In the genomic region with DNA sequence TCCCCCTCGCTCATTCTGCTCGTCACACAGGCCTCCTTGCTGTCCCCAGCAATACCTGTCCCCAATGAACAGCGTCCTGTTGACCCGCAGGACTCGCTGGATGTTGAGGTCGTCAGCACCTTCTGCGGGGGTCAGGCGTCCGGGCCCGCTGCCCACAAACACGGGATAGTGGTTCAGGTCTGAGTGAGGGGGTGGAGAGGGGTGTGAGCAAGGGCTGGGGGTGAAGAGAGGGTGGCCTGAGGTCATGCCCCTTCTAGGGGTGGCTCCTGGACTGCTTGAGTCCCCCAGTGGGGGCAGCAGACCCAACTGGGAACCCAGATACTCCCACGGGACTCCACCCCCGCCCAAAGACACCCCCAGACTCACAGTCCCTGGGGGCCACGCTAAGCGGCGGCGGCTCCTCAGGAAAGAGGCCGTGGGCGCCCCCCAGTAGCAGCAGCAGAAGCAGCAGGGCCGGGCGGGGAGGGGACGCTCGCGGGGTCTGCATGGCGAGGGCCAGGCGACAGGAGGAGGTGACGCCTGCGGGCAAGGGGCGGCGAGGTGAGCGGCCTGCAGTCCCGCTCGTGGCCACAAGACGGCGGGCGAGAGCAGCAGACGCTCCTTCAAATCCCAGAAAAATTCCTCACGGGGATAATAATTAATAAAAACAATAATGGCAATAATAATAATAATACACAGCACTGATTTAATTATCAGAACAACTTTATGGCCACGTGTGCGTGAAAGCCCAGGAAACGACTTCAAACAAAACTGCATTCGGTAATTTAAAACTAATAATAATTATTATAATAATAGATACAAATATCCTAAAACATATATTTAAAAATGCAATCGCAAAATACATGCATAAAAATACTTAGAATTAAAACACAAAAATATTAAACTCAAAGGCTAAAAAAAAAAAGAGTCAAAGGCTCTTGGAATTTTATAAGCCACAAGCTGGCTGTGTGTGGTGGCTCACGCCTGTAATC, we compare ENCODE assay signal across 9 cellular contexts. TPM values are rescaled to one million over a fixed set of nuclear protein-coding genes. Genes with fewer than 3 reads are reported as not detected.
DNase-seq lines count a peak whose midpoint lies in the region; ATAC-seq and TF ChIP-seq lines count a peak whose summit lies in the region.
"Had no signal": no experiment of that assay in that cellular context is flagged by ENCODE, and none has a peak within 500 bp of the region (broad histone marks: within the 10 kb centered on the region; RNA-seq: fewer than 3 reads in every experiment).

No MANE protein-coding gene starts in this region.

- no peaks in the 10 kb centered on the region for H3K79me2 ChIP-seq in GM23338 (replicated peaks; ENCODE audit: insufficient read depth)

- no peak overlapping the region for H3K4me3 Mint-ChIP-seq in GM23338
- H3K4me3 Mint-ChIP-seq in activated CD8-positive, alpha-beta T cell treated with anti-CD3 and anti-CD28 coated beads for 36 hours = no peak overlapping the region
- no peak overlapping the region for H3K4me3 Mint-ChIP-seq in glutamatergic neuron (ENCODE audit: unreplicated experiment)
- H3K4me3 Mint-ChIP-seq: stimulated activated naive CD8-positive, alpha-beta T cell treated with anti-CD3 and anti-CD28 coated beads, Interleukin-15, Interleukin-2, amounts not matched to agents 100 ng/mL and 50 ng/mL, for 24 hours had no signal

- H3K4me2 ChIP-seq in BLaER1 treated with 17β-estradiol and CSF1 and Interleukin-3, amounts not matched to agents 10 nM and 100 nM = peak overlapping the region in 10 of 11 experiments; percentile 10 to 93 (median 47); a peak in 15 of 22 replicates
- peak overlapping the region; percentile 60; the same call in 1 of the 2 replicates for H3K4me2 ChIP-seq in GM23338

- H3K4me1 Mint-ChIP-seq in GM23338 (peaks cover 7% of the 10 kb centered on the region; the same call in 2 of the 3 replicates), glutamatergic neuron (ENCODE audit: low read depth, unreplicated experiment) (no peaks in the 10 kb centered on the region)
- H3K4me1 Mint-ChIP-seq in activated CD8-positive, alpha-beta T cell treated with anti-CD3 and anti-CD28 coated beads for 36 hours (ENCODE audit: low read depth) = no peaks in the 10 kb centered on the region

- intact Hi-C loops in activated CD8-positive, alpha-beta T cell treated with anti-CD3 and anti-CD28 coated beads for 36 hours (cut with micrococcal nuclease) = no loop called here

- peaks cover 9% of the 10 kb centered on the region; the same call in 1 of the 2 replicates for H3F3A ChIP-seq in GM23338 (replicated peaks; ENCODE audit: low read depth)

- peaks cover 10 to 70% (median 35%) of the 10 kb centered on the region in 10 experiments for H3K4me1 ChIP-seq in BLaER1 treated with 17β-estradiol and CSF1 and Interleukin-3, amounts not matched to agents 10 nM and 100 nM
- H3K4me1 ChIP-seq in GM23338 (ENCODE audit: insufficient read depth) = no peaks in the 10 kb centered on the region; the same call in 1 of the 2 replicates

- POLR2A ChIA-PET in activated CD8-positive, alpha-beta T cell treated with anti-CD3 and anti-CD28 coated beads for 36 hours (lab: Charles Lee) = no interaction called here

- peak; percentile 32 for ATAC-seq in GM23338
- ATAC-seq in activated CD8-positive, alpha-beta T cell treated with anti-CD3 and anti-CD28 coated beads for 36 hours = peak; percentile 60
- no peak for ATAC-seq in HG03196 (IDR thresholded peaks at IDR 0.05; ENCODE audit: unreplicated experiment)

- peaks cover 0 to 21% (median 0%) of the 10 kb centered on the region in 11 experiments; a peak in 3 of 22 replicates for H3K36me3 ChIP-seq in BLaER1 treated with 17β-estradiol and CSF1 and Interleukin-3, amounts not matched to agents 10 nM and 100 nM
- H3K36me3 ChIP-seq in GM23338 (ENCODE audit: insufficient read depth) = no peaks in the 10 kb centered on the region

- no peak overlapping the region for H2AFZ ChIP-seq in GM23338

- CTCF ChIA-PET in activated CD8-positive, alpha-beta T cell treated with anti-CD3 and anti-CD28 coated beads for 36 hours (lab: Charles Lee) = interaction anchor here (0.6 to 2.0 kb wide), 13 partner anchors 9 to 217 kb away, joined by 3 to 8 read pairs (median 4); a partner anchor contains a TSS

- H4K20me1 ChIP-seq in BLaER1 treated with 17β-estradiol and CSF1 and Interleukin-3, amounts not matched to agents 10 nM and 100 nM = no peaks in the 10 kb centered on the region
- peaks cover 13% of the 10 kb centered on the region; the same call in 1 of the 2 replicates for H4K20me1 ChIP-seq in GM23338 (replicated peaks; ENCODE audit: insufficient read depth)

- H3K27me3 Mint-ChIP-seq in GM23338 (ENCODE audit: insufficient read depth, low read depth, poor library complexity) (peaks cover 18% of the 10 kb centered on the region), glutamatergic neuron (ENCODE audit: unreplicated experiment) (peaks cover 10% of the 10 kb centered on the region)
- H3K27me3 Mint-ChIP-seq in activated CD8-positive, alpha-beta T cell treated with anti-CD3 and anti-CD28 coated beads for 36 hours = peaks cover 2% of the 10 kb centered on the region
- H3K27me3 Mint-ChIP-seq: stimulated activated naive CD8-positive, alpha-beta T cell treated with anti-CD3 and anti-CD28 coated beads, Interleukin-15, Interleukin-2, amounts not matched to agents 100 ng/mL and 50 ng/mL, for 24 hours had no signal

- H3K27ac ChIP-seq in BLaER1 treated with 17β-estradiol and CSF1 and Interleukin-3, amounts not matched to agents 10 nM and 100 nM = peak overlapping the region in 4 of 11 experiments; percentile 42 to 58 (median 48); a peak in 4 of 22 replicates
- no peak overlapping the region for H3K27ac ChIP-seq in GM23338 (ENCODE audit: low read depth)

- TF ChIP-seq CTCF in GM23338 (conservative IDR thresholded peaks at IDR 0.05; ENCODE audit: low read depth in 2 of 2) (peak; percentile 82 to 85), glutamatergic neuron (IDR thresholded peaks at IDR 0.05; ENCODE audit: partially characterized antibody, unreplicated experiment) (peak; percentile 100)
- TF ChIP-seq CTCF in activated CD8-positive, alpha-beta T cell treated with anti-CD3 and anti-CD28 coated beads for 36 hours (IDR thresholded peaks at IDR 0.05) = peak; percentile 100

- peak overlapping the region in 4 of 11 experiments; percentile 54 to 73 (median 64); a peak in 7 of 22 replicates for H3K9ac ChIP-seq in BLaER1 treated with 17β-estradiol and CSF1 and Interleukin-3, amounts not matched to agents 10 nM and 100 nM

- H3K9me3 ChIP-seq in BLaER1 treated with 17β-estradiol and CSF1 and Interleukin-3, amounts not matched to agents 10 nM and 100 nM (replicated peaks in 1 of 11) = no peaks in the 10 kb centered on the region

- H3K9me3 Mint-ChIP-seq in GM23338 = no peaks in the 10 kb centered on the region
- H3K9me3 Mint-ChIP-seq in activated CD8-positive, alpha-beta T cell treated with anti-CD3 and anti-CD28 coated beads for 36 hours = no peaks in the 10 kb centered on the region
- H3K9me3 Mint-ChIP-seq in glutamatergic neuron (ENCODE audit: unreplicated experiment) = peaks cover 14% of the 10 kb centered on the region
- H3K9me3 Mint-ChIP-seq: stimulated activated naive CD8-positive, alpha-beta T cell treated with anti-CD3 and anti-CD28 coated beads, Interleukin-15, Interleukin-2, amounts not matched to agents 100 ng/mL and 50 ng/mL, for 24 hours had no signal

- H3K27ac Mint-ChIP-seq in GM23338 (no peak overlapping the region), glutamatergic neuron (ENCODE audit: unreplicated experiment) (no peak overlapping the region)
- no peak overlapping the region for H3K27ac Mint-ChIP-seq in activated CD8-positive, alpha-beta T cell treated with anti-CD3 and anti-CD28 coated beads for 36 hours
- H3K27ac Mint-ChIP-seq: stimulated activated naive CD8-positive, alpha-beta T cell treated with anti-CD3 and anti-CD28 coated beads, Interleukin-15, Interleukin-2, amounts not matched to agents 100 ng/mL and 50 ng/mL, for 24 hours had no signal

- no peaks in the 10 kb centered on the region for H3K27me3 ChIP-seq in BLaER1 treated with 17β-estradiol and CSF1 and Interleukin-3, amounts not matched to agents 10 nM and 100 nM
- H3K27me3 ChIP-seq in GM23338 (ENCODE audit: insufficient read depth) = no peaks in the 10 kb centered on the region

- H3K4me3 ChIP-seq in BLaER1 treated with 17β-estradiol and CSF1 and Interleukin-3, amounts not matched to agents 10 nM and 100 nM = peak overlapping the region in 3 of 10 experiments; percentile 36 to 55 (median 42); a peak in 6 of 20 replicates
- peak overlapping the region; percentile 30; the same call in 1 of the 2 replicates for H3K4me3 ChIP-seq in GM23338

- peaks cover 22% of the 10 kb centered on the region for H3K36me3 Mint-ChIP-seq in GM23338 (ENCODE audit: low read depth)
- no peaks in the 10 kb centered on the region for H3K36me3 Mint-ChIP-seq in activated CD8-positive, alpha-beta T cell treated with anti-CD3 and anti-CD28 coated beads for 36 hours (ENCODE audit: low read depth)
- peaks cover 10% of the 10 kb centered on the region for H3K36me3 Mint-ChIP-seq in glutamatergic neuron (ENCODE audit: unreplicated experiment)

- no peaks in the 10 kb centered on the region for H3K9me2 ChIP-seq in GM23338 (ENCODE audit: insufficient read depth)

- DNase-seq in GM23338 (ENCODE audit: low spot score) = peak; percentile 67
- DNase-seq in activated CD8-positive, alpha-beta T cell treated with anti-CD3 and anti-CD28 coated beads for 36 hours = peak; percentile 49
- peak; percentile 79 for DNase-seq in glutamatergic neuron
- DNase-seq in stimulated activated CD4-positive, alpha-beta T cell treated with anti-CD3 and anti-CD28 coated beads, Interleukin-2, amount 100 ng/mL, for 24 hours = peak; percentile 44 to 61
- no peak for DNase-seq in HCEC 1CT
- no peak for DNase-seq in cerebellar cortex (ENCODE audit: low spot score)

RNA-seq across cellular contexts. Expression of a gene that starts 1.2 kb away (rescaled TPM):
- total RNA-seq in GM23338 (2014; rRNA removed; shearing (Covaris generic)) = 39.8 and 42.7 TPM in 2 replicates
- polyA plus RNA-seq in GM23338 (2016; fragmentation: Nextera tagmentation; extraction: Ambion mirVana) = 5.3 and 6.9 TPM in 2 replicates
- total RNA-seq in activated CD8-positive, alpha-beta T cell treated with anti-CD3 and anti-CD28 coated beads for 36 hours = not detected
- 234 TPM for total RNA-seq in glutamatergic neuron (ENCODE audit: unreplicated experiment)

RNA-seq across cellular contexts. Expression of a gene that starts 18.4 kb away (rescaled TPM):
- 0.45 and 0.54 TPM in 2 replicates for total RNA-seq in GM23338 (2014; rRNA removed; shearing (Covaris generic))
- polyA plus RNA-seq in GM23338 (2016; fragmentation: Nextera tagmentation; extraction: Ambion mirVana) = 0.21 and 0.43 TPM in 2 replicates
- under 1 TPM in 1 of 2 experiments, not detected in 1; 0.09 TPM for total RNA-seq in activated CD8-positive, alpha-beta T cell treated with anti-CD3 and anti-CD28 coated beads for 36 hours
- total RNA-seq in glutamatergic neuron (ENCODE audit: unreplicated experiment) = 1.0 TPM

RNA-seq across cellular contexts. Expression of a gene that starts 23.2 kb away (rescaled TPM):
- total RNA-seq in GM23338 (2014; rRNA removed; shearing (Covaris generic)) = 0.47 and 3.5 TPM in 2 replicates
- polyA plus RNA-seq in GM23338 (2016; fragmentation: Nextera tagmentation; extraction: Ambion mirVana) = 1.5 and 1.9 TPM in 2 replicates
- under 1 TPM in 1 of 2 experiments, not detected in 1; 0.27 TPM for total RNA-seq in activated CD8-positive, alpha-beta T cell treated with anti-CD3 and anti-CD28 coated beads for 36 hours
- total RNA-seq in glutamatergic neuron (ENCODE audit: unreplicated experiment) = 0.54 TPM

RNA-seq across cellular contexts. Expression of a gene that starts 40.0 kb away (rescaled TPM):
- total RNA-seq in GM23338 (2014; rRNA removed; shearing (Covaris generic)) = 0.59 and 0.70 TPM in 2 replicates
- 0.19 and 0.21 TPM in 2 replicates for polyA plus RNA-seq in GM23338 (2016; fragmentation: Nextera tagmentation; extraction: Ambion mirVana)
- total RNA-seq in activated CD8-positive, alpha-beta T cell treated with anti-CD3 and anti-CD28 coated beads for 36 hours = under 1 TPM in 1 of 2 experiments, not detected in 1; 0.05 TPM
- 0.27 TPM for total RNA-seq in glutamatergic neuron (ENCODE audit: unreplicated experiment)

Comparison
In these comparisons a context has a peak if more than half of its experiments do, and no peak if none do; other contexts are left out.
1. DNase-seq: peak in GM23338 (single experiment), activated CD8-positive, alpha-beta T cell treated with anti-CD3 and anti-CD28 coated beads for 36 hours (single experiment), glutamatergic neuron (single experiment) and stimulated activated CD4-positive, alpha-beta T cell treated with anti-CD3 and anti-CD28 coated beads, Interleukin-2, amount 100 ng/mL, for 24 hours (2 of 2); none in HCEC 1CT (single experiment) and cerebellar cortex (single experiment).
2. RNA of a gene that starts 1.2 kb away (total RNA-seq): 234 TPM in glutamatergic neuron (single experiment) and 39.8 to 42.7 TPM in GM23338; not detected in activated CD8-positive, alpha-beta T cell treated with anti-CD3 and anti-CD28 coated beads for 36 hours; every median in the first group is over 10 times any median in the second.
3. Peak in every context shown above with its lines, with median percentiles within 50 percentile points of each other: CTCF ChIP-seq.